In the genomic region with DNA sequence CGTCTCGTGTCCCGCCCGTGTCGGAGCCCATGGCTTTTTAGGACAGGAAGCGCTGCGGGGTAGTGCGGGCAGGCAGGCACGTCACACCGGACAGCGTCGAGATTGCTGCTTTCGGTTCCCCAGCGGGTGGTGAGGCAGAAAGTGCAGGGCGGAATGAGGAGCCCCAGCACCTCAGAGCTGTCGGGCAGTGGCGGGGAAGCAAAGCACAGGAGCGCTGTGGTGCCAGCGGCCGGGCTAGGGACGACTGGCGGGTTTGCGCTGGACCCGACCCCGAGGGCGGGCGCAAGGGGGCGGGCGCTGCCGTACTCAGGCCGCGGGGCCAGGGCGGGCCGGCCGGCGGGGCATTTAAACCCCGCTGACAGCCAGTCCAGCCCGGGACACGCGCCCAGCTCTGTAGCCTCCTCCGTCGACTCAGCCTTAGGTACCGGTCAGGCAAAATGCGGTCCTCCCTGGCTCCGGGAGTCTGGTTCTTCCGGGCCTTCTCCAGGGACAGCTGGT, we compare ENCODE assay signal across 1 cellular context.
TF ChIP-seq lines count a peak whose summit lies in the region.

SLC37A2 (plus strand) TSS at position 375 of the 498 bp plus-strand sequence; CDS start at position 438, 63 bp downstream.

TF ChIP-seq in HepG2, 621 proteins besides CTCF, POLR2A, EP300 and RAD21 (continued from another document and continues in another):
- TF ChIP-seq SNAPC4 (CRISPR knock-in tag; IDR thresholded peaks at IDR 0.05) (no peak), NBN (conservative IDR thresholded peaks at IDR 0.05) (no peak), RNF2 (conservative IDR thresholded peaks at IDR 0.05; ENCODE audit: low read depth) (peak; percentile 52; the same call in 1 of the 2 replicates), SP5 (CRISPR knock-in tag; IDR thresholded peaks at IDR 0.05; ENCODE audit: borderline replicate concordance, low read depth) (peak; percentile 23; the same call in 1 of the 2 replicates), HNRNPL (IDR thresholded peaks at IDR 0.05; ENCODE audit: low read depth, low read length) (0 out of 2 replicates have a peak, but pooled peaks have one; percentile 44), KLF9 (CRISPR knock-in tag; IDR thresholded peaks at IDR 0.05; ENCODE audit: low read depth) (no peak), STAT5B (CRISPR knock-in tag; IDR thresholded peaks at IDR 0.05) (no peak), ZNF333 (CRISPR knock-in tag; IDR thresholded peaks at IDR 0.05; ENCODE audit: borderline replicate concordance) (no peak), ZFY (CRISPR knock-in tag; IDR thresholded peaks at IDR 0.05) (peak; percentile 50), HNRNPLL (IDR thresholded peaks at IDR 0.05; ENCODE audit: low read depth, low read length, poor library complexity, severe bottlenecking) (peak; percentile 82), MBNL3 (CRISPR knock-in tag; conservative IDR thresholded peaks at IDR 0.05) (no peak), ZNF879 (CRISPR knock-in tag; IDR thresholded peaks at IDR 0.05) (no peak), MEIS2 (CRISPR knock-in tag; IDR thresholded peaks at IDR 0.05) (0 out of 2 replicates have a peak, but pooled peaks have one; percentile 36), ZNF180 (CRISPR knock-in tag; IDR thresholded peaks at IDR 0.05; ENCODE audit: borderline replicate concordance, low read depth) (no peak), ZNF30 (CRISPR knock-in tag; IDR thresholded peaks at IDR 0.05) (no peak), GZF1 (CRISPR knock-in tag; IDR thresholded peaks at IDR 0.05) (no peak), NFKB2 (CRISPR knock-in tag; IDR thresholded peaks at IDR 0.05; ENCODE audit: borderline replicate concordance) (peak; percentile 35; the same call in 1 of the 2 replicates), SPEN (CRISPR knock-in tag; IDR thresholded peaks at IDR 0.05; ENCODE audit: low read depth) (peak; percentile 48; the same call in 1 of the 2 replicates), ZNF367 (CRISPR knock-in tag; IDR thresholded peaks at IDR 0.05; ENCODE audit: borderline replicate concordance) (peak; percentile 94; the same call in 1 of the 2 replicates), IRX3 (CRISPR knock-in tag; IDR thresholded peaks at IDR 0.05; ENCODE audit: borderline replicate concordance, low read depth) (no peak), TFAP4 (IDR thresholded peaks at IDR 0.05; ENCODE audit: borderline replicate concordance, low read depth) (peak; percentile 17; the same call in 1 of the 2 replicates), ZSCAN22 (CRISPR knock-in tag; IDR thresholded peaks at IDR 0.05) (no peak), SP2 (CRISPR knock-in tag; IDR thresholded peaks at IDR 0.05) (peak; percentile 63), BRD4 (CRISPR knock-in tag; IDR thresholded peaks at IDR 0.05) (peak; percentile 51; the same call in 1 of the 2 replicates), ZFX (CRISPR knock-in tag; IDR thresholded peaks at IDR 0.05; ENCODE audit: low read depth) (peak; percentile 58), GMEB1 (CRISPR knock-in tag; IDR thresholded peaks at IDR 0.05; ENCODE audit: borderline replicate concordance) (0 out of 2 replicates have a peak, but pooled peaks have one; percentile 46), BRCA1 (CRISPR knock-in tag; IDR thresholded peaks at IDR 0.05) (peak; percentile 9; the same call in 1 of the 2 replicates), TOE1 (CRISPR knock-in tag; IDR thresholded peaks at IDR 0.05) (no peak), PRMT3 (CRISPR knock-in tag; IDR thresholded peaks at IDR 0.05; ENCODE audit: borderline replicate concordance, low read depth) (no peak), ZFP36L2 (CRISPR knock-in tag; IDR thresholded peaks at IDR 0.05) (no peak), ZNF563 (CRISPR knock-in tag; IDR thresholded peaks at IDR 0.05) (peak; percentile 27; the same call in 1 of the 2 replicates), AGO2 (optimal IDR thresholded peaks at IDR 0.05; ENCODE audit: low read depth, low read length) (peak; percentile 71), SMYD3 (CRISPR knock-in tag; IDR thresholded peaks at IDR 0.05) (no peak), MXD4 (CRISPR knock-in tag; IDR thresholded peaks at IDR 0.05) (peak; percentile 89), GPN1 (CRISPR knock-in tag; IDR thresholded peaks at IDR 0.05; ENCODE audit: borderline replicate concordance) (no peak), PHF21A (CRISPR knock-in tag; IDR thresholded peaks at IDR 0.05) (peak; percentile 74; the same call in 1 of the 2 replicates), ZNF225 (CRISPR knock-in tag; IDR thresholded peaks at IDR 0.05) (0 out of 2 replicates have a peak, but pooled peaks have one; percentile 24), RBM22 (optimal IDR thresholded peaks at IDR 0.05; ENCODE audit: low read length) (no peak), ZNF777 (CRISPR knock-in tag; IDR thresholded peaks at IDR 0.05) (peak; percentile 90), HOXA9 (CRISPR knock-in tag; IDR thresholded peaks at IDR 0.05; ENCODE audit: borderline replicate concordance) (0 out of 2 replicates have a peak, but pooled peaks have one; percentile 74), ZNF235 (CRISPR knock-in tag; IDR thresholded peaks at IDR 0.05; ENCODE audit: borderline replicate concordance) (0 out of 2 replicates have a peak, but pooled peaks have one; percentile 42)
- TF ChIP-seq, protein P1, sequence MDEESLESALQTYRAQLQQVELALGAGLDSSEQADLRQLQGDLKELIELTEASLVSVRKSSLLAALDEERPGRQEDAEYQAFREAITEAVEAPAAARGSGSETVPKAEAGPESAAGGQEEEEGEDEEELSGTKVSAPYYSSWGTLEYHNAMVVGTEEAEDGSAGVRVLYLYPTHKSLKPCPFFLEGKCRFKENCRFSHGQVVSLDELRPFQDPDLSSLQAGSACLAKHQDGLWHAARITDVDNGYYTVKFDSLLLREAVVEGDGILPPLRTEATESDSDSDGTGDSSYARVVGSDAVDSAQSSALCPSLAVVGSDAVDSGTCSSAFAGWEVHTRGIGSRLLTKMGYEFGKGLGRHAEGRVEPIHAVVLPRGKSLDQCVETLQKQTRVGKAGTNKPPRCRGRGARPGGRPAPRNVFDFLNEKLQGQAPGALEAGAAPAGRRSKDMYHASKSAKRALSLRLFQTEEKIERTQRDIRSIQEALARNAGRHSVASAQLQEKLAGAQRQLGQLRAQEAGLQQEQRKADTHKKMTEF (CRISPR knock-in tag; IDR thresholded peaks at IDR 0.05): peak; percentile 63; the same call in 1 of the 2 replicates
- TF ChIP-seq, protein P2, sequence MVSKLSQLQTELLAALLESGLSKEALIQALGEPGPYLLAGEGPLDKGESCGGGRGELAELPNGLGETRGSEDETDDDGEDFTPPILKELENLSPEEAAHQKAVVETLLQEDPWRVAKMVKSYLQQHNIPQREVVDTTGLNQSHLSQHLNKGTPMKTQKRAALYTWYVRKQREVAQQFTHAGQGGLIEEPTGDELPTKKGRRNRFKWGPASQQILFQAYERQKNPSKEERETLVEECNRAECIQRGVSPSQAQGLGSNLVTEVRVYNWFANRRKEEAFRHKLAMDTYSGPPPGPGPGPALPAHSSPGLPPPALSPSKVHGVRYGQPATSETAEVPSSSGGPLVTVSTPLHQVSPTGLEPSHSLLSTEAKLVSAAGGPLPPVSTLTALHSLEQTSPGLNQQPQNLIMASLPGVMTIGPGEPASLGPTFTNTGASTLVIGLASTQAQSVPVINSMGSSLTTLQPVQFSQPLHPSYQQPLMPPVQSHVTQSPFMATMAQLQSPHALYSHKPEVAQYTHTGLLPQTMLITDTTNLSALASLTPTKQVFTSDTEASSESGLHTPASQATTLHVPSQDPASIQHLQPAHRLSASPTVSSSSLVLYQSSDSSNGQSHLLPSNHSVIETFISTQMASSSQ (IDR thresholded peaks at IDR 0.05; ENCODE audit: low read depth): no peak
- TF ChIP-seq, protein P2 (CRISPR knock-in tag; IDR thresholded peaks at IDR 0.05; ENCODE audit: borderline replicate concordance): no peak; the same call in 1 of the 2 replicates
- TF ChIP-seq, protein P3, sequence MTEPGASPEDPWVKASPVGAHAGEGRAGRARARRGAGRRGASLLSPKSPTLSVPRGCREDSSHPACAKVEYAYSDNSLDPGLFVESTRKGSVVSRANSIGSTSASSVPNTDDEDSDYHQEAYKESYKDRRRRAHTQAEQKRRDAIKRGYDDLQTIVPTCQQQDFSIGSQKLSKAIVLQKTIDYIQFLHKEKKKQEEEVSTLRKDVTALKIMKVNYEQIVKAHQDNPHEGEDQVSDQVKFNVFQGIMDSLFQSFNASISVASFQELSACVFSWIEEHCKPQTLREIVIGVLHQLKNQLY (CRISPR knock-in tag; IDR thresholded peaks at IDR 0.05): no peak
- TF ChIP-seq, protein P4, sequence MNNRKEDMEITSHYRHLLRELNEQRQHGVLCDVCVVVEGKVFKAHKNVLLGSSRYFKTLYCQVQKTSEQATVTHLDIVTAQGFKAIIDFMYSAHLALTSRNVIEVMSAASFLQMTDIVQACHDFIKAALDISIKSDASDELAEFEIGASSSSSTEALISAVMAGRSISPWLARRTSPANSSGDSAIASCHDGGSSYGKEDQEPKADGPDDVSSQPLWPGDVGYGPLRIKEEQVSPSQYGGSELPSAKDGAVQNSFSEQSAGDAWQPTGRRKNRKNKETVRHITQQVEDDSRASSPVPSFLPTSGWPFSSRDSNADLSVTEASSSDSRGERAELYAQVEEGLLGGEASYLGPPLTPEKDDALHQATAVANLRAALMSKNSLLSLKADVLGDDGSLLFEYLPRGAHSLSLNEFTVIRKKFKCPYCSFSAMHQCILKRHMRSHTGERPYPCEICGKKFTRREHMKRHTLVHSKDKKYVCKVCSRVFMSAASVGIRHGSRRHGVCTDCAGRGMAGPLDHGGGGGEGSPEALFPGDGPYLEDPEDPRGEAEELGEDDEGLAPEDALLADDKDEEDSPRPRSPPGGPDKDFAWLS (CRISPR knock-in tag; IDR thresholded peaks at IDR 0.05; ENCODE audit: borderline replicate concordance): no peak
- TF ChIP-seq, protein P5, sequence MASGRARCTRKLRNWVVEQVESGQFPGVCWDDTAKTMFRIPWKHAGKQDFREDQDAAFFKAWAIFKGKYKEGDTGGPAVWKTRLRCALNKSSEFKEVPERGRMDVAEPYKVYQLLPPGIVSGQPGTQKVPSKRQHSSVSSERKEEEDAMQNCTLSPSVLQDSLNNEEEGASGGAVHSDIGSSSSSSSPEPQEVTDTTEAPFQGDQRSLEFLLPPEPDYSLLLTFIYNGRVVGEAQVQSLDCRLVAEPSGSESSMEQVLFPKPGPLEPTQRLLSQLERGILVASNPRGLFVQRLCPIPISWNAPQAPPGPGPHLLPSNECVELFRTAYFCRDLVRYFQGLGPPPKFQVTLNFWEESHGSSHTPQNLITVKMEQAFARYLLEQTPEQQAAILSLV (CRISPR knock-in tag; IDR thresholded peaks at IDR 0.05; ENCODE audit: borderline replicate concordance): 0 out of 2 replicates have a peak, but pooled peaks have one; percentile 25
